Comparison of ENCODE assay signal across 2 cellular contexts in the genomic region with DNA sequence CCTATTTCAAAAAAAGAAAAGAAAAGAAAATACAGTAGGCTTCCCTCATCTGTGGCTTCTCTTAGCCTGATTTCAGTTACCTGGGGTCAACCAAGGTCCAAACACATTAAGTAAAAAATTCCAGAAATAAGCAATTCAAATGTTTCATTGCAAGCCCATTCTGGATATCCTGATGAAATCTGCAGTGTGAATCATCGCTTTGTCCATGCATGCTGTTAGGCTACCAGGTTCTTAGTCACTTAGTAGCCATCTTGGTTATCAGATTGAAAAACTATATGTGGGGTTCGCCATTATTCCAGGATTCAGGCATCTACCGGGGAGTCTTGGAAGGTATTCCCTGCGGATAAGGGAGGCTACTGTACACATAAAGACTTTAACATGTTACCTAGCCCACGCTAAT.
A peak's percentile ranks its signal among the peaks of the same experiment; 100 is the strongest.
TF ChIP-seq lines count a peak whose summit lies in the region.

No MANE protein-coding gene starts in this region.

TF ChIP-seq in IMR-90, 13 proteins besides CTCF, POLR2A, EP300 and RAD21:
- TF ChIP-seq NFE2L2 (IDR thresholded peaks at IDR 0.05; ENCODE audit: low read depth, low read length), result no peak
- TF ChIP-seq CEBPB (IDR thresholded peaks at IDR 0.05; ENCODE audit: low read depth, low read length), result peak; percentile 33; the same call in 1 of the 2 replicates

TF ChIP-seq in neural cell, 6 proteins besides CTCF, POLR2A, EP300 and RAD21:
- TF ChIP-seq POLR2AphosphoS5 (IDR thresholded peaks at IDR 0.05) (no peak), REST (IDR thresholded peaks at IDR 0.05; ENCODE audit: borderline replicate concordance) (no peak), TAF1 (IDR thresholded peaks at IDR 0.05; ENCODE audit: low read depth) (no peak), MXI1 (conservative IDR thresholded peaks at IDR 0.05; ENCODE audit: poor library complexity, severe bottlenecking) (no peak), SMC3 (conservative IDR thresholded peaks at IDR 0.05; ENCODE audit: poor library complexity) (no peak), EZH2 (IDR thresholded peaks at IDR 0.05; ENCODE audit: borderline replicate concordance, insufficient read depth, low read length, poor library complexity, severe bottlenecking) (no peak)
